In genomic region chr12:109277899-109278762, GRCh38 we compare ENCODE assay signal across 1 cellular context.
TF ChIP-seq lines count a peak whose summit lies in the region.

No MANE protein-coding gene starts in this region.

TF ChIP-seq in HepG2, 621 proteins besides CTCF, POLR2A, EP300 and RAD21 (continued from another document and continues in another):
- TF ChIP-seq SNAPC4 (CRISPR knock-in tag; IDR thresholded peaks at IDR 0.05) (no peak), PHB2 (IDR thresholded peaks at IDR 0.05; ENCODE audit: partially characterized antibody) (no peak), TBP (CRISPR knock-in tag; IDR thresholded peaks at IDR 0.05) (no peak), HNF1A (IDR thresholded peaks at IDR 0.05; ENCODE audit: low read depth) (peak; percentile 61), HNF1A (CRISPR knock-in tag; IDR thresholded peaks at IDR 0.05; ENCODE audit: borderline replicate concordance) (peak; percentile 71), CCDC6 (CRISPR knock-in tag; IDR thresholded peaks at IDR 0.05) (no peak), PAF1 (CRISPR knock-in tag; IDR thresholded peaks at IDR 0.05) (no peak), TRIM22 (IDR thresholded peaks at IDR 0.05) (no peak), ZNF780A (CRISPR knock-in tag; IDR thresholded peaks at IDR 0.05) (no peak; the same call in 1 of the 2 replicates), SNRNP70 (IDR thresholded peaks at IDR 0.05; ENCODE audit: low read depth, low read length) (no peak), SETDB1 (CRISPR knock-in tag; IDR thresholded peaks at IDR 0.05; ENCODE audit: borderline replicate concordance) (no peak), ZSCAN22 (CRISPR knock-in tag; IDR thresholded peaks at IDR 0.05) (peak; percentile 83), ARNTL (CRISPR knock-in tag; IDR thresholded peaks at IDR 0.05) (0 out of 2 replicates have a peak, but pooled peaks have one; percentile 35), NFATC3 (CRISPR knock-in tag; IDR thresholded peaks at IDR 0.05) (no peak), FOXJ3 (CRISPR knock-in tag; IDR thresholded peaks at IDR 0.05; ENCODE audit: borderline replicate concordance) (peak; percentile 82; the same call in 1 of the 2 replicates), MAF1 (CRISPR knock-in tag; IDR thresholded peaks at IDR 0.05; ENCODE audit: borderline replicate concordance) (no peak), KLF12 (CRISPR knock-in tag; IDR thresholded peaks at IDR 0.05; ENCODE audit: borderline replicate concordance) (no peak), KIAA2018 (CRISPR knock-in tag; IDR thresholded peaks at IDR 0.05; ENCODE audit: borderline replicate concordance) (no peak), ZNF12 (CRISPR knock-in tag; IDR thresholded peaks at IDR 0.05) (peak; percentile 55; the same call in 1 of the 2 replicates), GPN1 (CRISPR knock-in tag; IDR thresholded peaks at IDR 0.05; ENCODE audit: borderline replicate concordance) (no peak), ZNF747 (CRISPR knock-in tag; IDR thresholded peaks at IDR 0.05; ENCODE audit: borderline replicate concordance) (no peak), HOXA7 (CRISPR knock-in tag; IDR thresholded peaks at IDR 0.05) (no peak), REXO4 (CRISPR knock-in tag; IDR thresholded peaks at IDR 0.05; ENCODE audit: borderline replicate concordance) (no peak), HIVEP1 (CRISPR knock-in tag; IDR thresholded peaks at IDR 0.05) (no peak), KLF13 (CRISPR knock-in tag; IDR thresholded peaks at IDR 0.05) (no peak), LRRFIP1 (CRISPR knock-in tag; conservative IDR thresholded peaks at IDR 0.05) (no peak), ZHX1 (CRISPR knock-in tag; IDR thresholded peaks at IDR 0.05; ENCODE audit: low read depth) (peak; percentile 65; the same call in 1 of the 2 replicates), POGZ (CRISPR knock-in tag; IDR thresholded peaks at IDR 0.05) (peak; percentile 59; the same call in 1 of the 2 replicates), ZBTB14 (CRISPR knock-in tag; IDR thresholded peaks at IDR 0.05) (no peak), FIP1L1 (IDR thresholded peaks at IDR 0.05; ENCODE audit: borderline replicate concordance, insufficient read depth, low read depth, low read length) (no peak)
